Comparison of ENCODE assay signal across 1 cellular context in the genomic region with DNA sequence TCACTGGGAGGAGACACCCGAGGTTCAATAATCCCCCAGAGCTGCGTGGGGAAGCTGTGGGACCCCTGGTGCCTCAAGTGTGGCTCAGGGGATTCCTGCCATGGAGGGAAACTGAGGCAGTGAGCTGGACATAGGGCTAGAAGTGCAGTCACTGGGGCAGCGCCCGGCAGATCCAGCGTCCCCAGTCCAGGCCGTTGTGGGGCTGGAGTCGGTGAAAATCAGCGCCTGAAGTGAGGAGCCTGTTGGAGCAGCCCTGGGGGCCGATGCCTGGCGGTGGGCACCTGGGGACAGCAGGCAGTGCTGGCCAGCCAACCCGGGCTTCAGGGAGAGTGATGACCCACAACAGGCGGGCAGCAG.
TF ChIP-seq lines count a peak whose summit lies in the region.

No MANE protein-coding gene starts in this region.

TF ChIP-seq in GM23338, 12 proteins besides CTCF, POLR2A, EP300 and RAD21 (continued from another document):
- TF ChIP-seq ZNF114 (CRISPR knock-in tag; IDR thresholded peaks at IDR 0.05) (no peak), JUNB (IDR thresholded peaks at IDR 0.05; ENCODE audit: unreplicated experiment) (no peak)
